ENCODE assay signal across 8 cellular contexts in the genomic region with DNA sequence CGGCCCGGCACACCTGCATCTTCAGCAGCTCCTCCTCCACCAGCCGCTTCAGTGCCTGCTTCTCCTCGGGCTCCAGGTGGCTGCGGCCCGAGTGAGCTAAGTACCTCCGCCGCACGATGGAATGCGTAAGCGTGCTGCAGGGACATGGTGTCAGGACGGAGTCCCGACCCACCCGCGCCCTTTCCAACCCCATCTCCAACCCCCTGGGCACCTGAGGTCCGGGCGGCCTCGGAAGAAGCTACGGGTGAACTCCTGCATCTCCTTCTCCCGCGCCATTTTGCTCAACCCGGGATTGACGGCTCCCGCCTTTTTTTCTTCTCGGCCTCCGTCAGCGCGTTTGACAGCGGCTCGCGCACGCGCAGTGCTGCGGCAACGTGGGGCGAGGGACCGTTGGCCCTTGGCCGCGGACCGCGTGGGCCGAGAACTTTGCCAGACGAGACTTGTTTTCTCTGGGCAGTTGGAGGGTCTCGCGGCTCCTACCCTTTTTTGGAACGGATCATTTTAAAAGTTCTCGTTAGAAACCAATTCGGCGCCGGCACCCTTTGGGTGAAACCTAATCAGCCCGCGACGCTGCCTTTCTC. TPM values are rescaled to one million over a fixed set of nuclear protein-coding genes. Genes with fewer than 3 reads are reported as not detected.
A peak's percentile ranks its signal among the peaks of the same experiment; 100 is the strongest.
DNase-seq lines count a peak whose midpoint lies in the region; ATAC-seq lines count a peak whose summit lies in the region.

A gene with protein sequence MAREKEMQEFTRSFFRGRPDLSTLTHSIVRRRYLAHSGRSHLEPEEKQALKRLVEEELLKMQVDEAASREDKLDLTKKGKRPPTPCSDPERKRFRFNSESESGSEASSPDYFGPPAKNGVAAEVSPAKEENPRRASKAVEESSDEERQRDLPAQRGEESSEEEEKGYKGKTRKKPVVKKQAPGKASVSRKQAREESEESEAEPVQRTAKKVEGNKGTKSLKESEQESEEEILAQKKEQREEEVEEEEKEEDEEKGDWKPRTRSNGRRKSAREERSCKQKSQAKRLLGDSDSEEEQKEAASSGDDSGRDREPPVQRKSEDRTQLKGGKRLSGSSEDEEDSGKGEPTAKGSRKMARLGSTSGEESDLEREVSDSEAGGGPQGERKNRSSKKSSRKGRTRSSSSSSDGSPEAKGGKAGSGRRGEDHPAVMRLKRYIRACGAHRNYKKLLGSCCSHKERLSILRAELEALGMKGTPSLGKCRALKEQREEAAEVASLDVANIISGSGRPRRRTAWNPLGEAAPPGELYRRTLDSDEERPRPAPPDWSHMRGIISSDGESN (minus strand): TSS at position 288 of the 581 bp plus-strand sequence. CDS start 12 bp downstream, at position 276.

- H3K9ac ChIP-seq in mucosa of rectum (ENCODE audit: low read depth in 1 of 2, low read length in 2 of 2), result peak within 1 kb of the TSS; percentile 91 to 98

- no peaks in the 10 kb centered on the region for H3K27me3 ChIP-seq in mucosa of rectum (ENCODE audit: control insufficient read depth in 2 of 2, insufficient read depth in 2 of 2, low read length in 2 of 2)

- peak within 1 kb of the TSS; percentile 97 to 98 (median 98) for H3K27ac Mint-ChIP-seq in IgD-negative memory B cell

- no peaks in the 10 kb centered on the region for H3K27me3 Mint-ChIP-seq in IgD-negative memory B cell

- H3K36me3 Mint-ChIP-seq in IgD-negative memory B cell, result peaks cover 1% of the 10 kb centered on the region

- DNase-seq in DMS 273 treated with DMSO at 0.1 percent for 48 hours (lab: John Stamatoyannopoulos, UW) (peak; percentile 50), OCI-M1 (lab: John Stamatoyannopoulos, UW) (peak; percentile 95), activated T-cell treated with anti-CD3 and anti-CD28 coated beads for 4 hours (peak; percentile 69), epithelial cell of prostate (ENCODE audit: low read depth, low spot score) (no peak)
- peak; percentile 91 for DNase-seq in stimulated activated CD8-positive, alpha-beta memory T cell treated with anti-CD3 and anti-CD28 coated beads, Interleukin-4, amount 100 ng/mL, for 48 hours

- peaks cover 17 to 21% of the 10 kb centered on the region in 2 donors for H3K36me3 ChIP-seq in mucosa of rectum (ENCODE audit: control insufficient read depth in 2 of 2, insufficient read depth in 2 of 2, low read length in 2 of 2)

- peak within 1 kb of the TSS; percentile 92 to 97 for H3K4me3 ChIP-seq in mucosa of rectum (ENCODE audit: low read length in 2 of 2)

- H3K9me3 Mint-ChIP-seq in IgD-negative memory B cell, result no peaks in the 10 kb centered on the region

- peaks cover 18 to 19% of the 10 kb centered on the region in 2 donors for H3K4me1 ChIP-seq in mucosa of rectum (ENCODE audit: control insufficient read depth in 2 of 2, insufficient read depth in 2 of 2, low read length in 2 of 2)

- peaks cover 16 to 32% (median 17%) of the 10 kb centered on the region in 3 donors for H3K4me1 Mint-ChIP-seq in IgD-negative memory B cell

- peak within 1 kb of the TSS; percentile 97 to 99 (median 98) for H3K4me3 Mint-ChIP-seq in IgD-negative memory B cell

- peak; percentile 36 for ATAC-seq in GM21526 (IDR thresholded peaks at IDR 0.05; ENCODE audit: low FRiP score, unreplicated experiment)

- H3K27ac ChIP-seq in epithelial cell of prostate, result peak within 1 kb of the TSS; percentile 74
- H3K27ac ChIP-seq in mucosa of rectum (ENCODE audit: low read depth in 2 of 2, low read length in 2 of 2), result peak within 1 kb of the TSS; percentile 88 to 96

- no peaks in the 10 kb centered on the region for H3K9me3 ChIP-seq in mucosa of rectum (ENCODE audit: control insufficient read depth in 2 of 2, low read length in 2 of 2)

RNA-seq across cellular contexts. Expression of the gene that starts here (rescaled TPM):
- 21.0 TPM for polyA plus RNA-seq in IgD-negative memory B cell
